Comparison of ENCODE assay signal across 6 cellular contexts in the genomic region with DNA sequence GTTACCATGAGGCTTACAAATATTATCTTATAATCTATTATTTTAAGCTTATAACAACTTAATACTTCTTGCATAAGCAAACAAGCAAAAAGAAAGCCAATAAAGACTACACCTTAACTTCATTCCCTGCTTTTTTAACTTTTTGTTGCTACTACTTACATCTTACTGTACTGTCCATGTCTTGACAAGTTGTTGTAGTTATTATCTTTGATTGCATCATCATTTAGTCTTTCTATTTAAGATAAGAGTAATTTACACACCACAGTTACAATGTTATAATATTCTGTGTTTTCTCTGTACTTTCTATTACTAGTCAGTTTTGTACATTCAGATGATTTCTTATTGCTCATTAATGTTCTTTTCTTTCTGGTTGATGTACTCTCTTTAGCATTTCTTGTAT.
"Had no signal": no experiment of that assay in that cellular context is flagged by ENCODE, and none has a peak within 500 bp of the region (broad histone marks: within the 10 kb centered on the region; RNA-seq: fewer than 3 reads in every experiment).

No MANE protein-coding gene starts in this region.

- H2AFZ ChIP-seq: GM23338 had no signal

- H3K4me3 ChIP-seq: GM23338 had no signal

- H3K27ac ChIP-seq: HL-60 had no signal

- DNase-seq: H9, HCEC 1CT had no signal

- ATAC-seq: GM23338 had no signal

- H3K4me2 ChIP-seq: GM23338 had no signal

- FAIRE-seq: H1, H54 had no signal
